ENCODE assay signal across 9 cellular contexts in the genomic region with DNA sequence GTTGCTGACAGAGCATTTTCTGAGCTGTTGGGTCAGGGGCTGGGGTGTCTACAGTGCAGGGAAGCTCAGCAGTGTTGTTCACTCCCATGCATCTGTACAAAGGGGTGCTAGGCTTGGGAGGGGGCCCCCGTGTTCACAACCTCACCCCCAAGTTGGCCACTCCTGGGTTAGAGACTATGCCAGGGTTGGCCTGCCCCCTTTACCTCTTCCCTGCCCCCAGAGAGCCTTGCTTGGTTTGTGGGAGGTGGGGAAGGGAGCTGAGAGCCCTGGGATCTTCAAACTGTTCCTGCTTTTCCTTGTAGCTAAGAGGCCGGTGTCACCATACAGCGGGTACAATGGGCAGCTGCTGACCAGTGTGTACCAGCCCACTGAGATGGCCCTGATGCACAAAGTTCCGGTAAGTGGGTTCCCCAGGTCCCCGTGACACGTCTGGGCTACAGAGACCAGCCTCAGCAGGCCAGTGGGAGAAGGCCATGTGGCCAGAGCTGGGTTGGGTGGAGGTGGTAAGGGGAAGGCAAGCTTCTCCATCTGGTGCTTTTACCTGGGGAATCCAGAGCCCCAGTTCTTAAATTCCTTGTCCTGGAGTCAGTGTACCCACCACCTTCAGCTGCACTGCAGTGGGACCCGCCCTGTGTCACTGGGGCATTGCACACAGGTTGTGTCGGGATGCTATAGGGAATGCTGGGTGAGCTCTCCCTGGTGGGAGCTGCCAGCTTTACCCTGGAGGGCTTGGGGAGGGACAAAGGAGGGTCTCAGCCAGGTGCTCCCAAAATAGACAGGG. TPM values are rescaled to one million over a fixed set of nuclear protein-coding genes. Genes with fewer than 3 reads are reported as not detected.
DNase-seq lines count a peak whose midpoint lies in the region; ATAC-seq and TF ChIP-seq lines count a peak whose summit lies in the region.
"Had no signal": no experiment of that assay in that cellular context is flagged by ENCODE, and none has a peak within 500 bp of the region (broad histone marks: within the 10 kb centered on the region; RNA-seq: fewer than 3 reads in every experiment).

No MANE protein-coding gene starts in this region.

- DNase-seq in Calu3 (no peak), colonic mucosa (no peak), lower lobe of right lung (no peak), NCI-H526 (lab: John Stamatoyannopoulos, UW) (no peak), mesothelial cell of epicardium (ENCODE audit: low spot score in 2 of 2, unreplicated experiment in 2 of 2) (no peak)
- DNase-seq: activated CD8-positive, alpha-beta memory T cell treated with anti-CD3 and anti-CD28 coated beads, Interleukin-2, amount 50 U/mL, for 48 hours had no signal

- no peaks in the 10 kb centered on the region for H3K9me3 Mint-ChIP-seq in Calu3 (ENCODE audit: low read depth, unreplicated experiment)
- H3K9me3 Mint-ChIP-seq in stimulated activated memory B cell treated with anti-CD40 and anti-IgM and Interleukin-4, amounts not matched to agents 10 μg/mL and 1 μg/mL and 100 μg/mL, for 72 hours: no peaks in the 10 kb centered on the region
- H3K9me3 Mint-ChIP-seq in activated T-helper 17 cell treated with anti-CD3 and anti-CD28 coated beads, Interleukin-2, amount 50 U/mL, for 72 hours: peaks cover 7% of the 10 kb centered on the region
- H3K9me3 Mint-ChIP-seq in mesothelial cell of epicardium: no peaks in the 10 kb centered on the region

- H3K4me3 Mint-ChIP-seq in Calu3 (ENCODE audit: low read depth, unreplicated experiment) (peak overlapping the region; percentile 52), mesothelial cell of epicardium (no peak overlapping the region)
- H3K4me3 Mint-ChIP-seq in stimulated activated memory B cell treated with anti-CD40 and anti-IgM and Interleukin-4, amounts not matched to agents 10 μg/mL and 1 μg/mL and 100 μg/mL, for 72 hours: no peak overlapping the region
- H3K4me3 Mint-ChIP-seq in activated T-helper 17 cell treated with anti-CD3 and anti-CD28 coated beads, Interleukin-2, amount 50 U/mL, for 72 hours: no peak overlapping the region

- H3K27me3 Mint-ChIP-seq in Calu3 (ENCODE audit: unreplicated experiment) (no peaks in the 10 kb centered on the region), mesothelial cell of epicardium (ENCODE audit: low read depth) (no peaks in the 10 kb centered on the region)
- H3K27me3 Mint-ChIP-seq in stimulated activated memory B cell treated with anti-CD40 and anti-IgM and Interleukin-4, amounts not matched to agents 10 μg/mL and 1 μg/mL and 100 μg/mL, for 72 hours: peaks cover 16% of the 10 kb centered on the region
- peaks cover 10% of the 10 kb centered on the region for H3K27me3 Mint-ChIP-seq in activated T-helper 17 cell treated with anti-CD3 and anti-CD28 coated beads, Interleukin-2, amount 50 U/mL, for 72 hours

- peaks cover 18% of the 10 kb centered on the region for H3K4me1 ChIP-seq in colonic mucosa
- peaks cover 54% of the 10 kb centered on the region for H3K4me1 ChIP-seq in lower lobe of right lung

- CTCF ChIA-PET in Calu3 (lab: Charles Lee): interaction anchor here (0.6 to 1.3 kb wide), 4 partner anchors 9 to 63 kb away, joined by 3 to 4 read pairs (median 4); no protein-coding TSS in a partner anchor

- TF ChIP-seq CTCF in Calu3 (IDR thresholded peaks at IDR 0.05; ENCODE audit: unreplicated experiment) (no peak), colonic mucosa (IDR thresholded peaks at IDR 0.05) (no peak), lower lobe of right lung (IDR thresholded peaks at IDR 0.05) (no peak), mesothelial cell of epicardium (IDR thresholded peaks at IDR 0.05; ENCODE audit: unreplicated experiment) (no peak)

- no peak for ATAC-seq in lower lobe of right lung
- no peak for ATAC-seq in stimulated activated memory B cell treated with anti-CD40 and anti-IgM and Interleukin-4, amounts not matched to agents 10 μg/mL and 1 μg/mL and 100 μg/mL, for 72 hours
- no peak for ATAC-seq in activated T-helper 17 cell treated with anti-CD3 and anti-CD28 coated beads, Interleukin-2, amount 50 U/mL, for 72 hours (replicated peaks)
- no peak for ATAC-seq in GM21825 (IDR thresholded peaks at IDR 0.05; ENCODE audit: unreplicated experiment)

- H3K36me3 ChIP-seq in colonic mucosa (no peaks in the 10 kb centered on the region), lower lobe of right lung (peaks cover 13% of the 10 kb centered on the region)

- intact Hi-C loops in Calu3 (cut with micrococcal nuclease; ENCODE audit: unreplicated experiment) (no loop called here), colonic mucosa (cut with DNase I) (no loop called here), lower lobe of right lung (cut with DNase I) (no loop called here)

- peak overlapping the region; percentile 93 for H3K27ac ChIP-seq in colonic mucosa
- peak overlapping the region; percentile 89 for H3K27ac ChIP-seq in lower lobe of right lung

- H3K9me3 ChIP-seq in colonic mucosa (no peaks in the 10 kb centered on the region), lower lobe of right lung (no peaks in the 10 kb centered on the region)

- H3K27me3 ChIP-seq in colonic mucosa: no peaks in the 10 kb centered on the region
- H3K27me3 ChIP-seq in lower lobe of right lung (ENCODE audit: low read depth): no peaks in the 10 kb centered on the region

- peak overlapping the region; percentile 48 to 59 for H3K9ac ChIP-seq in colonic mucosa (ENCODE audit: low read depth in 2 of 2, low read length in 2 of 2)

- H3K27ac Mint-ChIP-seq in Calu3 (ENCODE audit: unreplicated experiment) (peak overlapping the region; percentile 88), mesothelial cell of epicardium (no peak overlapping the region)
- peak overlapping the region; percentile 90 for H3K27ac Mint-ChIP-seq in stimulated activated memory B cell treated with anti-CD40 and anti-IgM and Interleukin-4, amounts not matched to agents 10 μg/mL and 1 μg/mL and 100 μg/mL, for 72 hours
- H3K27ac Mint-ChIP-seq in activated T-helper 17 cell treated with anti-CD3 and anti-CD28 coated beads, Interleukin-2, amount 50 U/mL, for 72 hours: no peak overlapping the region

- BruUV-seq in Calu3 (replicated peaks; lab: Mats Ljungman, UMichigan): no TSS peak

- H3K36me3 Mint-ChIP-seq in Calu3 (ENCODE audit: insufficient read depth, unreplicated experiment): peaks cover 17% of the 10 kb centered on the region
- H3K36me3 Mint-ChIP-seq in stimulated activated memory B cell treated with anti-CD40 and anti-IgM and Interleukin-4, amounts not matched to agents 10 μg/mL and 1 μg/mL and 100 μg/mL, for 72 hours: peaks cover 6% of the 10 kb centered on the region
- H3K36me3 Mint-ChIP-seq in activated T-helper 17 cell treated with anti-CD3 and anti-CD28 coated beads, Interleukin-2, amount 50 U/mL, for 72 hours (ENCODE audit: low read depth): no peaks in the 10 kb centered on the region
- peaks cover 18% of the 10 kb centered on the region for H3K36me3 Mint-ChIP-seq in mesothelial cell of epicardium

- H3K4me1 Mint-ChIP-seq in Calu3 (ENCODE audit: low read depth, unreplicated experiment): peaks cover 22% of the 10 kb centered on the region
- peaks cover 36% of the 10 kb centered on the region for H3K4me1 Mint-ChIP-seq in stimulated activated memory B cell treated with anti-CD40 and anti-IgM and Interleukin-4, amounts not matched to agents 10 μg/mL and 1 μg/mL and 100 μg/mL, for 72 hours
- no peaks in the 10 kb centered on the region for H3K4me1 Mint-ChIP-seq in activated T-helper 17 cell treated with anti-CD3 and anti-CD28 coated beads, Interleukin-2, amount 50 U/mL, for 72 hours
- peaks cover 7% of the 10 kb centered on the region for H3K4me1 Mint-ChIP-seq in mesothelial cell of epicardium

- H3K4me3 ChIP-seq in colonic mucosa (no peak overlapping the region), lower lobe of right lung (peak overlapping the region; percentile 40)

RNA-seq across cellular contexts. Expression of gene GPRC5C, which starts 11.8 kb away (rescaled TPM):
- total RNA-seq in Calu3 (2022): 37.3 and 48.7 TPM in 2 replicates
- total RNA-seq in colonic mucosa: 100 to 1,000 TPM; 139 to 193 TPM
- 58.2 TPM for total RNA-seq in lower lobe of right lung
- 1 to 10 TPM in 1 of 2 donors, not detected in 1; 5.0 TPM for total RNA-seq in activated T-helper 17 cell treated with anti-CD3 and anti-CD28 coated beads, Interleukin-2, amount 50 U/mL, for 72 hours
- 37.2 to 44.2 TPM (median 38.7 TPM) in 3 replicates for total RNA-seq in mesothelial cell of epicardium

RNA-seq across cellular contexts. Expression of gene CD300A, which starts 22.7 kb away (rescaled TPM):
- 0.45 TPM in 1 of 2 replicates, not detected in the other for total RNA-seq in Calu3 (2022)
- total RNA-seq in colonic mucosa: 1 to 10 TPM; 3.1 to 5.6 TPM
- total RNA-seq in lower lobe of right lung: 27.8 TPM
- 10 to 100 TPM in 1 of 2 donors, 1 to 10 TPM in 1; 3.0 to 29.1 TPM for total RNA-seq in activated T-helper 17 cell treated with anti-CD3 and anti-CD28 coated beads, Interleukin-2, amount 50 U/mL, for 72 hours
- not detected in 3 replicates for total RNA-seq in mesothelial cell of epicardium

Comparison
In these comparisons a context has a peak if more than half of its experiments do, and no peak if none do; other contexts are left out.
1. H3K27ac Mint-ChIP-seq: peak in Calu3 (single experiment) and stimulated activated memory B cell treated with anti-CD40 and anti-IgM and Interleukin-4, amounts not matched to agents 10 μg/mL and 1 μg/mL and 100 μg/mL, for 72 hours (single experiment); none in activated T-helper 17 cell treated with anti-CD3 and anti-CD28 coated beads, Interleukin-2, amount 50 U/mL, for 72 hours (single experiment) and mesothelial cell of epicardium (single experiment).